In the genomic region with DNA sequence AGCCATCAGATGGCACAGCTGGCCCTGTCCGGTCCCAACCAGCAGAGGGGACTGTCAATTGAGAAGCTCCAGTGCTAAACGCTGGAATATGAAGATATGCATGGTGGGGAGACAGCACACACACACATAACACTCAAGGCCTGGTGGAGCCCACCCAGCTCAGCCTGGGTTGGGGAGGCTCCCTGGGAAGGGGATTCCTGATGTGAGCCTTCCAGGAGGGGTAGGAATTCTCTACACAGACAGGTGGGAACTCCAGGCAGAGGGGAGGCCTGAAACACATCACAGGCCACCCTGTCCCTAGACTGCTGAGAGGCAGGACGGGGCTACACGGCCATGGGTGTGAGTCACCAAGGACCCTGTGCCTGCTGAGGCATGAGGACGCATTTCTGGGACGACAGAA, we compare ENCODE assay signal across 17 cellular contexts. TPM values are rescaled to one million over a fixed set of nuclear protein-coding genes. Genes with fewer than 3 reads are reported as not detected.
DNase-seq lines count a peak whose midpoint lies in the region; ATAC-seq and TF ChIP-seq lines count a peak whose summit lies in the region.
"Had no signal": no experiment of that assay in that cellular context is flagged by ENCODE, and none has a peak within 500 bp of the region (broad histone marks: within the 10 kb centered on the region; RNA-seq: fewer than 3 reads in every experiment).

No MANE protein-coding gene starts in this region.

- H4K8ac ChIP-seq in neuronal stem cell (ENCODE audit: low read depth, low read length): no peak overlapping the region

- no peak overlapping the region for H2BK5ac ChIP-seq in neuronal stem cell (ENCODE audit: low read length)

- H3K4me3 Mint-ChIP-seq in activated CD4-positive, alpha-beta T cell treated with anti-CD3 and anti-CD28 coated beads, Interleukin-2, amount 10 ng/mL, durations not matched to agents 7 days and 5 days: no peak overlapping the region
- H3K4me3 Mint-ChIP-seq in activated CD4-positive, alpha-beta T cell treated with anti-CD3 and anti-CD28 coated beads, Interleukin-2, amount 10 ng/mL, durations not matched to agents 24 days and 14 days: no peak overlapping the region
- H3K4me3 Mint-ChIP-seq in stimulated activated naive CD8-positive, alpha-beta T cell treated with anti-CD3 and anti-CD28 coated beads, Interleukin-15, amount 100 ng/mL, for 72 hours: no peak overlapping the region
- no peak overlapping the region for H3K4me3 Mint-ChIP-seq in type B pancreatic cell
- H3K4me3 Mint-ChIP-seq: CD14-positive monocyte; CD8-positive, alpha-beta T cell had no signal

- no peak overlapping the region for H3K4me3 ChIP-seq in neuronal stem cell (ENCODE audit: low read length in 2 of 2)

- no peak overlapping the region for H3K9ac ChIP-seq in neuronal stem cell (ENCODE audit: low read depth, low read length, poor library complexity)

- CTCF ChIA-PET in activated CD4-positive, alpha-beta T cell treated with anti-CD3 and anti-CD28 coated beads, Interleukin-2, amount 10 ng/mL, durations not matched to agents 7 days and 5 days (lab: Charles Lee): no interaction called here

- peak overlapping the region; percentile 71 for H3K18ac ChIP-seq in neuronal stem cell (ENCODE audit: low read length)

- POLR2A ChIA-PET in activated CD4-positive, alpha-beta T cell treated with anti-CD3 and anti-CD28 coated beads, Interleukin-2, amount 10 ng/mL, durations not matched to agents 7 days and 5 days (lab: Charles Lee): no interaction called here

- H3K4me2 ChIP-seq in neuronal stem cell (ENCODE audit: insufficient read depth, low read length, poor library complexity, severe bottlenecking): no peak overlapping the region

- H3K9me3 ChIP-seq in neuronal stem cell (replicated peaks in 1 of 2; ENCODE audit: control insufficient read depth in 2 of 2, insufficient read depth in 1 of 2, low read depth in 1 of 2, low read length in 2 of 2): no peaks in the 10 kb centered on the region

- no peak overlapping the region for H4K91ac ChIP-seq in neuronal stem cell (ENCODE audit: low read depth, low read length, poor library complexity)

- H3K27me3 ChIP-seq in neuronal stem cell (ENCODE audit: control insufficient read depth in 3 of 3, insufficient read depth in 3 of 3, low read depth in 1 of 3, low read length in 3 of 3): no peaks in the 10 kb centered on the region

- no peaks in the 10 kb centered on the region for H3K9me3 Mint-ChIP-seq in activated CD4-positive, alpha-beta T cell treated with anti-CD3 and anti-CD28 coated beads, Interleukin-2, amount 10 ng/mL, durations not matched to agents 7 days and 5 days
- no peaks in the 10 kb centered on the region for H3K9me3 Mint-ChIP-seq in activated CD4-positive, alpha-beta T cell treated with anti-CD3 and anti-CD28 coated beads, Interleukin-2, amount 10 ng/mL, durations not matched to agents 24 days and 14 days
- H3K9me3 Mint-ChIP-seq in stimulated activated naive CD8-positive, alpha-beta T cell treated with anti-CD3 and anti-CD28 coated beads, Interleukin-15, amount 100 ng/mL, for 72 hours: peaks cover 0 to 4% of the 10 kb centered on the region in 2 donors
- H3K9me3 Mint-ChIP-seq in type B pancreatic cell: no peaks in the 10 kb centered on the region
- H3K9me3 Mint-ChIP-seq: CD14-positive monocyte; CD8-positive, alpha-beta T cell had no signal

- peak overlapping the region; percentile 25 for H3K23ac ChIP-seq in neuronal stem cell (ENCODE audit: low read depth, low read length, poor library complexity)

- no peaks in the 10 kb centered on the region for H3K4me1 ChIP-seq in neuronal stem cell (ENCODE audit: control insufficient read depth in 2 of 2, insufficient read depth in 1 of 2, low read depth in 1 of 2, low read length in 2 of 2)

- H2AK5ac ChIP-seq in neuronal stem cell (ENCODE audit: low read depth, low read length): no peak overlapping the region

- H3K79me1 ChIP-seq in neuronal stem cell (ENCODE audit: low read depth, low read length): no peaks in the 10 kb centered on the region

- H2BK120ac ChIP-seq in neuronal stem cell (ENCODE audit: low read depth, low read length): no peak overlapping the region

- H3K4ac ChIP-seq in neuronal stem cell (ENCODE audit: low read length): no peak overlapping the region

- peak; percentile 28 for ATAC-seq in stimulated activated naive CD8-positive, alpha-beta T cell treated with anti-CD3 and anti-CD28 coated beads, Interleukin-15, Interleukin-2, amounts not matched to agents 100 U/mL and 50 U/mL, for 24 hours
- ATAC-seq in stimulated activated naive CD8-positive, alpha-beta T cell treated with anti-CD3 and anti-CD28 coated beads, Interleukin-15, amount 100 ng/mL, for 72 hours: no peak
- ATAC-seq: CD8-positive, alpha-beta T cell; HCT116 had no signal

- peak overlapping the region; percentile 26 for H3K27ac Mint-ChIP-seq in activated CD4-positive, alpha-beta T cell treated with anti-CD3 and anti-CD28 coated beads, Interleukin-2, amount 10 ng/mL, durations not matched to agents 7 days and 5 days
- H3K27ac Mint-ChIP-seq in activated CD4-positive, alpha-beta T cell treated with anti-CD3 and anti-CD28 coated beads, Interleukin-2, amount 10 ng/mL, durations not matched to agents 24 days and 14 days: no peak overlapping the region
- H3K27ac Mint-ChIP-seq in stimulated activated naive CD8-positive, alpha-beta T cell treated with anti-CD3 and anti-CD28 coated beads, Interleukin-15, amount 100 ng/mL, for 72 hours: peak overlapping the region in 1 of 2 donors; percentile 65
- H3K27ac Mint-ChIP-seq in type B pancreatic cell: no peak overlapping the region
- H3K27ac Mint-ChIP-seq: CD14-positive monocyte had no signal

- H3K27me3 Mint-ChIP-seq in activated CD4-positive, alpha-beta T cell treated with anti-CD3 and anti-CD28 coated beads, Interleukin-2, amount 10 ng/mL, durations not matched to agents 7 days and 5 days: peaks cover 13% of the 10 kb centered on the region
- peaks cover 13% of the 10 kb centered on the region for H3K27me3 Mint-ChIP-seq in activated CD4-positive, alpha-beta T cell treated with anti-CD3 and anti-CD28 coated beads, Interleukin-2, amount 10 ng/mL, durations not matched to agents 24 days and 14 days
- no peaks in the 10 kb centered on the region for H3K27me3 Mint-ChIP-seq in stimulated activated naive CD8-positive, alpha-beta T cell treated with anti-CD3 and anti-CD28 coated beads, Interleukin-15, amount 100 ng/mL, for 72 hours
- H3K27me3 Mint-ChIP-seq in type B pancreatic cell: peaks cover 13% of the 10 kb centered on the region

- H3K36me3 ChIP-seq in neuronal stem cell (replicated peaks in 1 of 2; ENCODE audit: control insufficient read depth in 2 of 2, insufficient read depth in 2 of 2, low read length in 2 of 2): no peaks in the 10 kb centered on the region

- no peak overlapping the region for H3K27ac ChIP-seq in neuronal stem cell (replicated peaks; ENCODE audit: low read length)
- H3K27ac ChIP-seq: 22Rv1, HL-60 had no signal

- no peak overlapping the region for H2AFZ ChIP-seq in neuronal stem cell (ENCODE audit: low read length)

- no peaks in the 10 kb centered on the region for H3K36me3 Mint-ChIP-seq in activated CD4-positive, alpha-beta T cell treated with anti-CD3 and anti-CD28 coated beads, Interleukin-2, amount 10 ng/mL, durations not matched to agents 7 days and 5 days (ENCODE audit: low read depth)
- H3K36me3 Mint-ChIP-seq in activated CD4-positive, alpha-beta T cell treated with anti-CD3 and anti-CD28 coated beads, Interleukin-2, amount 10 ng/mL, durations not matched to agents 24 days and 14 days (ENCODE audit: low read depth): no peaks in the 10 kb centered on the region
- H3K36me3 Mint-ChIP-seq in type B pancreatic cell: no peaks in the 10 kb centered on the region
- H3K36me3 Mint-ChIP-seq: CD14-positive monocyte; CD8-positive, alpha-beta T cell had no signal

- DNase-seq in activated CD4-positive, alpha-beta T cell treated with anti-CD3 and anti-CD28 coated beads, Interleukin-2, amount 10 ng/mL, durations not matched to agents 7 days and 5 days: no peak
- no peak for DNase-seq in activated CD4-positive, alpha-beta T cell treated with anti-CD3 and anti-CD28 coated beads, Interleukin-2, amount 10 ng/mL, durations not matched to agents 24 days and 14 days
- no peak for DNase-seq in stimulated activated naive CD8-positive, alpha-beta T cell treated with anti-CD3 and anti-CD28 coated beads, Interleukin-15, Interleukin-2, amounts not matched to agents 100 U/mL and 50 U/mL, for 24 hours
- DNase-seq in stimulated activated naive CD8-positive, alpha-beta T cell treated with anti-CD3 and anti-CD28 coated beads, Interleukin-15, amount 100 ng/mL, for 72 hours: no peak
- no peak for DNase-seq in neuronal stem cell (ENCODE audit: low spot score)
- DNase-seq in type B pancreatic cell (ENCODE audit: extremely low spot score, unreplicated experiment): peak; percentile 52
- DNase-seq in stimulated activated naive CD4-positive, alpha-beta T cell (lab: John Stamatoyannopoulos, UW): no peak
- DNase-seq in GOT3 (lab: John Stamatoyannopoulos, UW): no peak
- DNase-seq: CD8-positive, alpha-beta T cell; COR-L47; DMS153; DMS79 treated with DMSO at 0.1 percent for 48 hours; EL had no signal

- H2BK12ac ChIP-seq in neuronal stem cell (ENCODE audit: low read length): no peak overlapping the region

- intact Hi-C loops in activated CD4-positive, alpha-beta T cell treated with anti-CD3 and anti-CD28 coated beads, Interleukin-2, amount 10 ng/mL, durations not matched to agents 24 days and 14 days (cut with micrococcal nuclease): no loop called here

- H3K4me1 Mint-ChIP-seq in activated CD4-positive, alpha-beta T cell treated with anti-CD3 and anti-CD28 coated beads, Interleukin-2, amount 10 ng/mL, durations not matched to agents 7 days and 5 days: no peaks in the 10 kb centered on the region
- H3K4me1 Mint-ChIP-seq in activated CD4-positive, alpha-beta T cell treated with anti-CD3 and anti-CD28 coated beads, Interleukin-2, amount 10 ng/mL, durations not matched to agents 24 days and 14 days: no peaks in the 10 kb centered on the region
- H3K4me1 Mint-ChIP-seq in stimulated activated naive CD8-positive, alpha-beta T cell treated with anti-CD3 and anti-CD28 coated beads, Interleukin-15, amount 100 ng/mL, for 72 hours: no peaks in the 10 kb centered on the region
- H3K4me1 Mint-ChIP-seq in type B pancreatic cell (ENCODE audit: unreplicated experiment): peaks cover 8% of the 10 kb centered on the region
- H3K4me1 Mint-ChIP-seq: CD14-positive monocyte had no signal

- no peak overlapping the region for H2BK15ac ChIP-seq in neuronal stem cell (ENCODE audit: low read length)

- peak overlapping the region; percentile 97 for H3K14ac ChIP-seq in neuronal stem cell (ENCODE audit: low read length)

- no CpG with 5 or more reads among the region's 6 CpGs for WGBS in neuronal stem cell (ENCODE audit: extremely low coverage in 2 of 2, insufficient read length in 2 of 2, insufficient replicate concordance in 1 of 2), 2 donors

- no peak for TF ChIP-seq CTCF in type B pancreatic cell (conservative IDR thresholded peaks at IDR 0.05)

RNA-seq across cellular contexts. Expression of gene SH3RF3, which starts 49.4 kb away (rescaled TPM):
- under 1 TPM; 0.08 to 0.17 TPM for total RNA-seq in activated CD4-positive, alpha-beta T cell treated with anti-CD3 and anti-CD28 coated beads, Interleukin-2, amount 10 ng/mL, durations not matched to agents 7 days and 5 days
- total RNA-seq in activated CD4-positive, alpha-beta T cell treated with anti-CD3 and anti-CD28 coated beads, Interleukin-2, amount 10 ng/mL, durations not matched to agents 24 days and 14 days: 0.47 TPM in 2 replicates
- polyA plus RNA-seq in neuronal stem cell (2013, experiment 1 of 2): 0.07 TPM
- 0.08 TPM for polyA plus RNA-seq in neuronal stem cell (2013, experiment 2 of 2)
- 2.5 and 13.9 TPM in 2 replicates for total RNA-seq in type B pancreatic cell (ENCODE audit: low replicate concordance)
